Comparison of ENCODE assay signal across 1 cellular context in the genomic region with DNA sequence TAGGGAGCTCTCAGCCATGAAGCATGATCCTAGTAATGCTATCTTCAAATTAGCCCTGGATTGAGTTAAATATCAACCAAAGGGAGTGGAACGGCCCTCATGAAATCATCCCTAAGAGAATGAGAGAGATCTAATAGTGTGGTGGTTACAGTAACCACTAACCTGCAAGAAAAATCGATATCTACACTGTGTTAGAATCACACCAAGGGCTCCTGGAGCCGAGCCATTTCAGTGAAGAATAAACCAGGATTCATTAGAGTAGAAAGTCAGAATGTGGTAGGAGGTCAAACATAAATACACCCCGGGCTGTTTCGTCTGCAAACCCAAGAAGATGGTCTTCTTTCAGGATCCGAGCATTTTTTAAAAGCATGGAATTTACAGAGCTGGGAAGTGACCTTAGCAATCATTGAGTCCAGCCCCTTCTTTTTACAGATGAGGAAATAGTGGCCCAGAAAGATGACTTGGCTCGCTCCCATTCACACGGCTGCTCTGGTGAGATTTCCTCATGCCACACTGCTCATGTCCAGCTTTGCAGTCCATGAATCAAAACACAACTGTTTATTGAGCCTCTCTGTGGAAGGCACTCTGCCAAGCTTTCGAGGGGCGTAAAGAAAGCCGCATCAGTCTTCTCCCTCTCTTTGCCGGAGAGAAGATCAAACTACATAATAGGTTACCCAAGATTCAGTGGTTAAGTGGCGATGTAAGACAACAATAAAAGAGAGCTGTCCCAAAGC.
TF ChIP-seq lines count a peak whose summit lies in the region.

No MANE protein-coding gene starts in this region.

TF ChIP-seq in HepG2, 621 proteins besides CTCF, POLR2A, EP300 and RAD21 (continued from another document):
- TF ChIP-seq, protein P1, sequence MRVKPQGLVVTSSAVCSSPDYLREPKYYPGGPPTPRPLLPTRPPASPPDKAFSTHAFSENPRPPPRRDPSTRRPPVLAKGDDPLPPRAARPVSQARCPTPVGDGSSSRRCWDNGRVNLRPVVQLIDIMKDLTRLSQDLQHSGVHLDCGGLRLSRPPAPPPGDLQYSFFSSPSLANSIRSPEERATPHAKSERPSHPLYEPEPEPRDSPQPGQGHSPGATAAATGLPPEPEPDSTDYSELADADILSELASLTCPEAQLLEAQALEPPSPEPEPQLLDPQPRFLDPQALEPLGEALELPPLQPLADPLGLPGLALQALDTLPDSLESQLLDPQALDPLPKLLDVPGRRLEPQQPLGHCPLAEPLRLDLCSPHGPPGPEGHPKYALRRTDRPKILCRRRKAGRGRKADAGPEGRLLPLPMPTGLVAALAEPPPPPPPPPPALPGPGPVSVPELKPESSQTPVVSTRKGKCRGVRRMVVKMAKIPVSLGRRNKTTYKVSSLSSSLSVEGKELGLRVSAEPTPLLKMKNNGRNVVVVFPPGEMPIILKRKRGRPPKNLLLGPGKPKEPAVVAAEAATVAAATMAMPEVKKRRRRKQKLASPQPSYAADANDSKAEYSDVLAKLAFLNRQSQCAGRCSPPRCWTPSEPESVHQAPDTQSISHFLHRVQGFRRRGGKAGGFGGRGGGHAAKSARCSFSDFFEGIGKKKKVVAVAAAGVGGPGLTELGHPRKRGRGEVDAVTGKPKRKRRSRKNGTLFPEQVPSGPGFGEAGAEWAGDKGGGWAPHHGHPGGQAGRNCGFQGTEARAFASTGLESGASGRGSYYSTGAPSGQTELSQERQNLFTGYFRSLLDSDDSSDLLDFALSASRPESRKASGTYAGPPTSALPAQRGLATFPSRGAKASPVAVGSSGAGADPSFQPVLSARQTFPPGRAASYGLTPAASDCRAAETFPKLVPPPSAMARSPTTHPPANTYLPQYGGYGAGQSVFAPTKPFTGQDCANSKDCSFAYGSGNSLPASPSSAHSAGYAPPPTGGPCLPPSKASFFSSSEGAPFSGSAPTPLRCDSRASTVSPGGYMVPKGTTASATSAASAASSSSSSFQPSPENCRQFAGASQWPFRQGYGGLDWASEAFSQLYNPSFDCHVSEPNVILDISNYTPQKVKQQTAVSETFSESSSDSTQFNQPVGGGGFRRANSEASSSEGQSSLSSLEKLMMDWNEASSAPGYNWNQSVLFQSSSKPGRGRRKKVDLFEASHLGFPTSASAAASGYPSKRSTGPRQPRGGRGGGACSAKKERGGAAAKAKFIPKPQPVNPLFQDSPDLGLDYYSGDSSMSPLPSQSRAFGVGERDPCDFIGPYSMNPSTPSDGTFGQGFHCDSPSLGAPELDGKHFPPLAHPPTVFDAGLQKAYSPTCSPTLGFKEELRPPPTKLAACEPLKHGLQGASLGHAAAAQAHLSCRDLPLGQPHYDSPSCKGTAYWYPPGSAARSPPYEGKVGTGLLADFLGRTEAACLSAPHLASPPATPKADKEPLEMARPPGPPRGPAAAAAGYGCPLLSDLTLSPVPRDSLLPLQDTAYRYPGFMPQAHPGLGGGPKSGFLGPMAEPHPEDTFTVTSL (CRISPR knock-in tag; IDR thresholded peaks at IDR 0.05; ENCODE audit: borderline replicate concordance): peak; percentile 34; the same call in 1 of the 2 replicates
- TF ChIP-seq STAT5B (CRISPR knock-in tag; IDR thresholded peaks at IDR 0.05) (no peak), HDAC1 (CRISPR knock-in tag; IDR thresholded peaks at IDR 0.05) (0 out of 2 replicates have a peak, but pooled peaks have one; percentile 37), NR0B2 (CRISPR knock-in tag; IDR thresholded peaks at IDR 0.05) (no peak), CREB1 (IDR thresholded peaks at IDR 0.05) (no peak), CREB1 (CRISPR knock-in tag; IDR thresholded peaks at IDR 0.05) (0 out of 2 replicates have a peak, but pooled peaks have one; percentile 9), ZNF12 (CRISPR knock-in tag; IDR thresholded peaks at IDR 0.05) (no peak), ZNF230 (CRISPR knock-in tag; IDR thresholded peaks at IDR 0.05) (no peak), ZNF432 (CRISPR knock-in tag; IDR thresholded peaks at IDR 0.05; ENCODE audit: borderline replicate concordance) (no peak), CREM (IDR thresholded peaks at IDR 0.05) (no peak), CREM (CRISPR knock-in tag; IDR thresholded peaks at IDR 0.05) (no peak), IRX3 (CRISPR knock-in tag; IDR thresholded peaks at IDR 0.05; ENCODE audit: borderline replicate concordance, low read depth) (no peak), KDM4B (CRISPR knock-in tag; IDR thresholded peaks at IDR 0.05) (no peak), TOPORS (CRISPR knock-in tag; IDR thresholded peaks at IDR 0.05) (no peak), EEA1 (CRISPR knock-in tag; IDR thresholded peaks at IDR 0.05; ENCODE audit: borderline replicate concordance) (no peak), ZZZ3 (CRISPR knock-in tag; IDR thresholded peaks at IDR 0.05; ENCODE audit: borderline replicate concordance) (no peak), KLF11 (CRISPR knock-in tag; IDR thresholded peaks at IDR 0.05) (no peak), SIN3A (IDR thresholded peaks at IDR 0.05; ENCODE audit: borderline replicate concordance, low read depth, low read length) (no peak), ZNF709 (CRISPR knock-in tag; IDR thresholded peaks at IDR 0.05) (no peak), FOXJ3 (CRISPR knock-in tag; IDR thresholded peaks at IDR 0.05; ENCODE audit: borderline replicate concordance) (no peak), ZNF749 (CRISPR knock-in tag; IDR thresholded peaks at IDR 0.05; ENCODE audit: borderline replicate concordance) (no peak), TBP (CRISPR knock-in tag; IDR thresholded peaks at IDR 0.05) (no peak), ZMAT3 (CRISPR knock-in tag; conservative IDR thresholded peaks at IDR 0.05) (no peak)
- TF ChIP-seq, protein P2, sequence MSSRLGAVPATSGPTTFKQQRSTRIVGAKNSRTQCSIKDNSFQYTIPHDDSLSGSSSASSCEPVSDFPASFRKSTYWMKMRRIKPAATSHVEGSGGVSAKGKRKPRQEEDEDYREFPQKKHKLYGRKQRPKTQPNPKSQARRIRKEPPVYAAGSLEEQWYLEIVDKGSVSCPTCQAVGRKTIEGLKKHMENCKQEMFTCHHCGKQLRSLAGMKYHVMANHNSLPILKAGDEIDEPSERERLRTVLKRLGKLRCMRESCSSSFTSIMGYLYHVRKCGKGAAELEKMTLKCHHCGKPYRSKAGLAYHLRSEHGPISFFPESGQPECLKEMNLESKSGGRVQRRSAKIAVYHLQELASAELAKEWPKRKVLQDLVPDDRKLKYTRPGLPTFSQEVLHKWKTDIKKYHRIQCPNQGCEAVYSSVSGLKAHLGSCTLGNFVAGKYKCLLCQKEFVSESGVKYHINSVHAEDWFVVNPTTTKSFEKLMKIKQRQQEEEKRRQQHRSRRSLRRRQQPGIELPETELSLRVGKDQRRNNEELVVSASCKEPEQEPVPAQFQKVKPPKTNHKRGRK (CRISPR knock-in tag; IDR thresholded peaks at IDR 0.05): no peak
- TF ChIP-seq, protein P3, sequence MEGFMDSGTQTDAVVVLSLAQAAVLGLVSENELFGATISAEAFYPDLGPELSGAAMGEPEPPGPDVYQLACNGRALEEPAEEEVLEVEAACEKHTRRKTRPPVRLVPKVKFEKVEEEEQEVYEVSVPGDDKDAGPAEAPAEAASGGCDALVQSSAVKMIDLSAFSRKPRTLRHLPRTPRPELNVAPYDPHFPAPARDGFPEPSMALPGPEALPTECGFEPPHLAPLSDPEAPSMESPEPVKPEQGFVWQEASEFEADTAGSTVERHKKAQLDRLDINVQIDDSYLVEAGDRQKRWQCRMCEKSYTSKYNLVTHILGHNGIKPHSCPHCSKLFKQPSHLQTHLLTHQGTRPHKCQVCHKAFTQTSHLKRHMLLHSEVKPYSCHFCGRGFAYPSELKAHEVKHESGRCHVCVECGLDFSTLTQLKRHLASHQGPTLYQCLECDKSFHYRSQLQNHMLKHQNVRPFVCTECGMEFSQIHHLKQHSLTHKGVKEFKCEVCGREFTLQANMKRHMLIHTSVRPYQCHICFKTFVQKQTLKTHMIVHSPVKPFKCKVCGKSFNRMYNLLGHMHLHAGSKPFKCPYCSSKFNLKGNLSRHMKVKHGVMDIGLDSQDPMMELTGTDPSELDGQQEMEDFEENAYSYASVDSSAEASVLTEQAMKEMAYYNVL (CRISPR knock-in tag; IDR thresholded peaks at IDR 0.05; ENCODE audit: borderline replicate concordance): no peak
- TF ChIP-seq, protein P4, sequence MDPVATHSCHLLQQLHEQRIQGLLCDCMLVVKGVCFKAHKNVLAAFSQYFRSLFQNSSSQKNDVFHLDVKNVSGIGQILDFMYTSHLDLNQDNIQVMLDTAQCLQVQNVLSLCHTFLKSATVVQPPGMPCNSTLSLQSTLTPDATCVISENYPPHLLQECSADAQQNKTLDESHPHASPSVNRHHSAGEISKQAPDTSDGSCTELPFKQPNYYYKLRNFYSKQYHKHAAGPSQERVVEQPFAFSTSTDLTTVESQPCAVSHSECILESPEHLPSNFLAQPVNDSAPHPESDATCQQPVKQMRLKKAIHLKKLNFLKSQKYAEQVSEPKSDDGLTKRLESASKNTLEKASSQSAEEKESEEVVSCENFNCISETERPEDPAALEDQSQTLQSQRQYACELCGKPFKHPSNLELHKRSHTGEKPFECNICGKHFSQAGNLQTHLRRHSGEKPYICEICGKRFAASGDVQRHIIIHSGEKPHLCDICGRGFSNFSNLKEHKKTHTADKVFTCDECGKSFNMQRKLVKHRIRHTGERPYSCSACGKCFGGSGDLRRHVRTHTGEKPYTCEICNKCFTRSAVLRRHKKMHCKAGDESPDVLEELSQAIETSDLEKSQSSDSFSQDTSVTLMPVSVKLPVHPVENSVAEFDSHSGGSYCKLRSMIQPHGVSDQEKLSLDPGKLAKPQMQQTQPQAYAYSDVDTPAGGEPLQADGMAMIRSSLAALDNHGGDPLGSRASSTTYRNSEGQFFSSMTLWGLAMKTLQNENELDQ (CRISPR knock-in tag; IDR thresholded peaks at IDR 0.05; ENCODE audit: borderline replicate concordance): no peak
- TF ChIP-seq, protein P5, sequence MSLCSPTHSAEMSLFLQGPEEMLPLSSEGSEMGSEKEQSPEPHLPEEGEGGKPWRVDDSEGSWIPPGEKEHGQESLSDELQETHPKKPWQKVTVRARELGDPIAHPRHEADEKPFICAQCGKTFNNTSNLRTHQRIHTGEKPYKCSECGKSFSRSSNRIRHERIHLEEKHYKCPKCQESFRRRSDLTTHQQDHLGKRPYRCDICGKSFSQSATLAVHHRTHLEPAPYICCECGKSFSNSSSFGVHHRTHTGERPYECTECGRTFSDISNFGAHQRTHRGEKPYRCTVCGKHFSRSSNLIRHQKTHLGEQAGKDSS (CRISPR knock-in tag; IDR thresholded peaks at IDR 0.05; ENCODE audit: borderline replicate concordance, low read depth): no peak
